Comparison of ENCODE assay signal across 24 cellular contexts in genomic region chr12:121729021-121729420, GRCh38. TPM values are rescaled to one million over a fixed set of nuclear protein-coding genes. Genes with fewer than 3 reads are reported as not detected.
DNase-seq lines count a peak whose midpoint lies in the region; ATAC-seq, FAIRE-seq and TF ChIP-seq lines count a peak whose summit lies in the region.
"Had no signal": no experiment of that assay in that cellular context is flagged by ENCODE, and none has a peak within 500 bp of the region (broad histone marks: within the 10 kb centered on the region; RNA-seq: fewer than 3 reads in every experiment).

No MANE protein-coding gene starts in this region.

- FAIRE-seq in H1 (lab: Jason Lieb, UNC): no peak
- FAIRE-seq: A204.1, GM12878, GM18507 had no signal

- peak overlapping the region; percentile 30 for H3K27ac Mint-ChIP-seq in activated naive CD4-positive, alpha-beta T cell treated with anti-CD3 and anti-CD28 coated beads for 36 hours
- no peak overlapping the region for H3K27ac Mint-ChIP-seq in activated naive CD4-positive, alpha-beta T cell treated with anti-CD3 and anti-CD28 coated beads, Interleukin-2, amount 50 U/mL, for 72 hours
- peak overlapping the region; percentile 74 for H3K27ac Mint-ChIP-seq in nephron progenitor cell
- H3K27ac Mint-ChIP-seq: B cell; CD4-positive, CD25-positive, alpha-beta regulatory T cell; CD8-positive, alpha-beta T cell had no signal

- no peak overlapping the region for H2BK120ac ChIP-seq in H1 (replicated peaks; ENCODE audit: low read depth, low read length)

- no peak for TF ChIP-seq RAD21 in H1 (IDR thresholded peaks at IDR 0.05 in 1 of 2, conservative IDR thresholded peaks at IDR 0.05 in 1 of 2; ENCODE audit: low read depth in 2 of 2, low read length in 2 of 2)

- H3K36me3 ChIP-seq in H1 (ENCODE audit: control insufficient read depth in 2 of 4, insufficient read depth in 4 of 4, low read length in 3 of 4): 0 out of 8 replicates have a peak, but pooled peaks cover 0 to 2% (median 0%) of the 10 kb centered on the region in 4 experiments

- POLR2A ChIA-PET in H1 (lab: Charles Lee; ENCODE audit: partially characterized antibody): interaction anchor here (0.9 to 1.3 kb wide), 2 partner anchors 8 to 11 kb away, joined by 3 read pairs; no protein-coding TSS in a partner anchor

- TF ChIP-seq CTCF in H1 (IDR thresholded peaks at IDR 0.05; ENCODE audit: control extremely low read depth in 1 of 3, insufficient read depth in 1 of 3, low read depth in 1 of 3, low read length in 3 of 3) (no peak), nephron progenitor cell (IDR thresholded peaks at IDR 0.05) (no peak)

- H3K27me3 ChIP-seq in H1 (replicated peaks in 1 of 4; ENCODE audit: control insufficient read depth in 3 of 4, extremely low read depth in 1 of 4, insufficient read depth in 3 of 4, low read length in 3 of 4): no peaks in the 10 kb centered on the region
- H3K27me3 ChIP-seq: BLaER1 had no signal

- no peaks in the 10 kb centered on the region for H3K23me2 ChIP-seq in H1 (ENCODE audit: low read depth, low read length)

- no peak overlapping the region for H3K23ac ChIP-seq in H1 (ENCODE audit: insufficient read length)

- no peaks in the 10 kb centered on the region for H3K9me3 ChIP-seq in H1 (ENCODE audit: insufficient read depth in 2 of 2, low read depth in 1 of 2, low read length in 1 of 2)
- H3K9me3 ChIP-seq: BLaER1, Caco-2 had no signal

- no peak overlapping the region; the same call in 1 of the 2 replicates for H3K27ac ChIP-seq in H1 (ENCODE audit: low read depth, low read length)
- H3K27ac ChIP-seq: 22Rv1, BLaER1, C4-2B had no signal

- H3K4me2 ChIP-seq in H1 (ENCODE audit: insufficient read depth in 1 of 2, low read depth in 2 of 2, low read length in 2 of 2): no peak overlapping the region
- H3K4me2 ChIP-seq: BLaER1 had no signal

- CTCF ChIA-PET in activated naive CD4-positive, alpha-beta T cell treated with anti-CD3 and anti-CD28 coated beads for 36 hours (lab: Charles Lee): no interaction called here
- CTCF ChIA-PET in H1 (lab: Charles Lee; ENCODE audit: partially characterized antibody): interaction anchor here (1.3 kb wide), 1 partner anchor 65 kb away, joined by 3 read pairs; the partner anchor contains the start of gene RHOF

- no peak overlapping the region for H3K56ac ChIP-seq in H1 (replicated peaks; ENCODE audit: insufficient read length, low read depth, low read length)

- H3K79me2 ChIP-seq in H1 (ENCODE audit: control insufficient read depth in 1 of 2, insufficient read depth in 2 of 2, low read length in 2 of 2): peaks cover 0 to 23% of the 10 kb centered on the region in 2 experiments; a peak in 2 of 4 replicates

- no peak overlapping the region for H4K91ac ChIP-seq in H1 (replicated peaks; ENCODE audit: insufficient read length, low read length)

- no peak for DNase-seq in activated naive CD4-positive, alpha-beta T cell treated with anti-CD3 and anti-CD28 coated beads for 36 hours
- DNase-seq in activated naive CD4-positive, alpha-beta T cell treated with anti-CD3 and anti-CD28 coated beads, Interleukin-2, amount 50 U/mL, for 72 hours (ENCODE audit: low spot score in 2 of 2): no peak
- DNase-seq in H1 (ENCODE audit: low read depth in 1 of 2, low spot score in 2 of 2) (no peak), nephron progenitor cell (no peak), Right ventricle myocardium inferior (ENCODE audit: missing footprints) (no peak), cerebellum (ENCODE audit: low spot score) (no peak), globus pallidus (ENCODE audit: low spot score) (no peak), inferior parietal cortex (ENCODE audit: extremely low spot score) (no peak)
- DNase-seq: Caco-2; CD4-positive, CD25-positive, alpha-beta regulatory T cell; CD8-positive, alpha-beta T cell; DMS153; DND-41; GDM1; GOT3; H7 had no signal

- H2AFZ ChIP-seq in H1 (ENCODE audit: low read length): no peak overlapping the region

- H2BK5ac ChIP-seq in H1 (ENCODE audit: low read depth, low read length): no peak overlapping the region

- peaks cover 0 to 10% of the 10 kb centered on the region in 2 experiments for H4K20me1 ChIP-seq in H1 (replicated peaks in 1 of 2; ENCODE audit: control insufficient read depth in 1 of 2, insufficient read depth in 2 of 2, low read length in 2 of 2)

- peak overlapping the region; percentile 38; the same call in 1 of the 2 replicates for H4K8ac ChIP-seq in H1 (ENCODE audit: extremely low read depth, insufficient read depth, low read length)

- intact Hi-C loops in activated naive CD4-positive, alpha-beta T cell treated with anti-CD3 and anti-CD28 coated beads for 36 hours (cut with micrococcal nuclease): no loop called here
- intact Hi-C loops in Right ventricle myocardium inferior (cut with DNase I): no loop called here

- H3K4me3 Mint-ChIP-seq in activated naive CD4-positive, alpha-beta T cell treated with anti-CD3 and anti-CD28 coated beads for 36 hours: no peak overlapping the region
- H3K4me3 Mint-ChIP-seq in nephron progenitor cell: no peak overlapping the region
- H3K4me3 Mint-ChIP-seq: B cell; CD4-positive, CD25-positive, alpha-beta regulatory T cell; CD8-positive, alpha-beta T cell had no signal

- H3K9me3 Mint-ChIP-seq in activated naive CD4-positive, alpha-beta T cell treated with anti-CD3 and anti-CD28 coated beads for 36 hours: no peaks in the 10 kb centered on the region
- H3K9me3 Mint-ChIP-seq in activated naive CD4-positive, alpha-beta T cell treated with anti-CD3 and anti-CD28 coated beads, Interleukin-2, amount 50 U/mL, for 72 hours: no peaks in the 10 kb centered on the region
- H3K9me3 Mint-ChIP-seq in nephron progenitor cell: no peaks in the 10 kb centered on the region
- H3K9me3 Mint-ChIP-seq: CD4-positive, CD25-positive, alpha-beta regulatory T cell; CD8-positive, alpha-beta T cell had no signal

- H3K79me1 ChIP-seq in H1 (ENCODE audit: low read depth, low read length): peaks cover 11% of the 10 kb centered on the region

- ATAC-seq in activated naive CD4-positive, alpha-beta T cell treated with anti-CD3 and anti-CD28 coated beads, Interleukin-2, amount 50 U/mL, for 72 hours: no peak
- ATAC-seq in Right ventricle myocardium inferior: no peak
- ATAC-seq: CD8-positive, alpha-beta T cell; GM12878; HCT116 had no signal

- no peak for TF ChIP-seq EP300 in H1 (IDR thresholded peaks at IDR 0.05; ENCODE audit: borderline replicate concordance in 1 of 2, low read depth in 2 of 2, low read length in 2 of 2)

- no peak overlapping the region for H3K18ac ChIP-seq in H1 (ENCODE audit: extremely low read depth, low read length)

- no peak overlapping the region for H3K9ac ChIP-seq in H1 (replicated peaks in 1 of 4; ENCODE audit: extremely low read depth in 1 of 4, low read depth in 3 of 4, low read length in 3 of 4)
- H3K9ac ChIP-seq: BLaER1 had no signal

- no peak overlapping the region for H3K4ac ChIP-seq in H1 (replicated peaks; ENCODE audit: insufficient read length, low read depth, low read length)

- peaks cover 7% of the 10 kb centered on the region for H3K36me3 Mint-ChIP-seq in activated naive CD4-positive, alpha-beta T cell treated with anti-CD3 and anti-CD28 coated beads for 36 hours (ENCODE audit: low read depth)
- peaks cover 0 to 8% of the 10 kb centered on the region in 2 donors for H3K36me3 Mint-ChIP-seq in activated naive CD4-positive, alpha-beta T cell treated with anti-CD3 and anti-CD28 coated beads, Interleukin-2, amount 50 U/mL, for 72 hours
- peaks cover 26% of the 10 kb centered on the region for H3K36me3 Mint-ChIP-seq in nephron progenitor cell (ENCODE audit: low read depth)

- no peaks in the 10 kb centered on the region for H3K4me1 Mint-ChIP-seq in activated naive CD4-positive, alpha-beta T cell treated with anti-CD3 and anti-CD28 coated beads for 36 hours (ENCODE audit: low read depth)
- no peaks in the 10 kb centered on the region for H3K4me1 Mint-ChIP-seq in nephron progenitor cell
- H3K4me1 Mint-ChIP-seq: B cell had no signal

- WGBS in H1 (ENCODE audit: extremely low coverage in 1 of 2, insufficient coverage in 1 of 2, insufficient read length in 1 of 2, insufficient replicate concordance in 2 of 2, low coverage in 1 of 2, low lambda C conversion rate in 2 of 2, missing lambda C conversion rate in 1 of 2), 2 experiments: 81% methylated on average over 6 of the region's 6 CpGs; no CpG with 5 or more reads in 1 of the 2 experiments

- H3K14ac ChIP-seq in H1 (ENCODE audit: insufficient read length): no peak overlapping the region

- peaks cover 0 to 3% (median under 1%) of the 10 kb centered on the region in 4 experiments; a peak in 3 of 7 replicates for H3K4me1 ChIP-seq in H1 (replicated peaks in 1 of 4; ENCODE audit: control insufficient read depth in 3 of 4, insufficient read depth in 4 of 4, low read length in 3 of 4)
- H3K4me1 ChIP-seq: BLaER1, Caco-2 had no signal

- no peak overlapping the region for H2BK15ac ChIP-seq in H1 (ENCODE audit: low read length)

- H2BK12ac ChIP-seq in H1 (ENCODE audit: low read depth, low read length): no peak overlapping the region

- no peak overlapping the region for H3K4me3 ChIP-seq in H1 (ENCODE audit: extremely low read depth in 1 of 4, insufficient read depth in 2 of 4, low read depth in 3 of 4, low read length in 4 of 4)
- H3K4me3 ChIP-seq: BLaER1, GM12878 had no signal

- no peak overlapping the region for H2AK5ac ChIP-seq in H1 (ENCODE audit: low read depth, low read length)

- no peak overlapping the region for H4K5ac ChIP-seq in H1 (ENCODE audit: insufficient read length, low read depth, low read length)

- no peak for TF ChIP-seq POLR2A in H1 (IDR thresholded peaks at IDR 0.05; ENCODE audit: control extremely low read depth in 1 of 2, low read depth in 2 of 2, low read length in 2 of 2)

- H2BK20ac ChIP-seq in H1 (ENCODE audit: low read length): no peak overlapping the region

- no peaks in the 10 kb centered on the region for H3K27me3 Mint-ChIP-seq in activated naive CD4-positive, alpha-beta T cell treated with anti-CD3 and anti-CD28 coated beads for 36 hours (ENCODE audit: low read depth)
- no peaks in the 10 kb centered on the region for H3K27me3 Mint-ChIP-seq in nephron progenitor cell (ENCODE audit: low read depth, poor library complexity)
- H3K27me3 Mint-ChIP-seq: B cell; CD4-positive, CD25-positive, alpha-beta regulatory T cell had no signal

RNA-seq across cellular contexts. Expression of gene TMEM120B, which starts 16.5 kb away (rescaled TPM):
- 1 to 10 TPM; 5.5 to 6.3 TPM for total RNA-seq in activated naive CD4-positive, alpha-beta T cell treated with anti-CD3 and anti-CD28 coated beads for 36 hours
- total RNA-seq in activated naive CD4-positive, alpha-beta T cell treated with anti-CD3 and anti-CD28 coated beads, Interleukin-2, amount 50 U/mL, for 72 hours: 10 to 100 TPM in 1 of 2 donors, 1 to 10 TPM in 1; 6.3 to 11.8 TPM
- 26.0 and 29.1 TPM in 2 replicates for total RNA-seq in H1 (2021; fragmentation: NEBNext Ultra II Directional; extraction: Animal tissue kit (Norgen Biotek cat#: 25700))
- polyA plus RNA-seq in H1 (2011; rRNA removed): 22.0 and 31.2 TPM in 2 replicates
- 21.3 TPM for polyA plus RNA-seq in H1 (2011; cell fraction: cytosol; rRNA removed)
- polyA plus RNA-seq in H1 (2011; cell fraction: nucleus; rRNA removed): 90.2 TPM
- 15.8 to 21.0 TPM (median 18.0 TPM) in 4 replicates for polyA plus RNA-seq in H1 (2012, experiment 1 of 2)
- polyA plus RNA-seq in H1 (2012, experiment 2 of 2): 11.9 TPM
- polyA plus RNA-seq in H1 (2013, experiment 1 of 2): 31.3 TPM
- 29.9 TPM for polyA plus RNA-seq in H1 (2013, experiment 2 of 2)
- polyA minus RNA-seq in H1 (2011; rRNA and poly(A)+ RNA removed): 35.4 and 36.4 TPM in 2 replicates
- polyA minus RNA-seq in H1 (2011; cell fraction: cytosol; rRNA and poly(A)+ RNA removed): 16.7 TPM
- polyA minus RNA-seq in H1 (2011; cell fraction: nucleus; rRNA and poly(A)+ RNA removed): 25.9 TPM
- 10.3 TPM for total RNA-seq in Right ventricle myocardium inferior
- 13.8 TPM for total RNA-seq in cerebellum

RNA-seq across cellular contexts. Expression of gene MORN3, which starts 59.6 kb away (rescaled TPM):
- total RNA-seq in activated naive CD4-positive, alpha-beta T cell treated with anti-CD3 and anti-CD28 coated beads for 36 hours: 1 to 10 TPM; 2.6 to 2.9 TPM
- total RNA-seq in activated naive CD4-positive, alpha-beta T cell treated with anti-CD3 and anti-CD28 coated beads, Interleukin-2, amount 50 U/mL, for 72 hours: 1 to 10 TPM; 1.3 to 2.9 TPM
- 0.34 and 0.93 TPM in 2 replicates for total RNA-seq in H1 (2021; fragmentation: NEBNext Ultra II Directional; extraction: Animal tissue kit (Norgen Biotek cat#: 25700))
- 0.22 and 0.39 TPM in 2 replicates for polyA plus RNA-seq in H1 (2011; rRNA removed)
- polyA plus RNA-seq in H1 (2011; cell fraction: cytosol; rRNA removed): 0.87 TPM
- polyA plus RNA-seq in H1 (2011; cell fraction: nucleus; rRNA removed): 0.20 TPM
- polyA plus RNA-seq in H1 (2012, experiment 1 of 2): 0.51 to 0.70 TPM (median 0.66 TPM) in 4 replicates
- 0.18 TPM for polyA plus RNA-seq in H1 (2012, experiment 2 of 2)
- 0.47 TPM for polyA plus RNA-seq in H1 (2013, experiment 1 of 2)
- 0.61 TPM for polyA plus RNA-seq in H1 (2013, experiment 2 of 2)
- 0.10 and 0.44 TPM in 2 replicates for polyA minus RNA-seq in H1 (2011; rRNA and poly(A)+ RNA removed)
- polyA minus RNA-seq in H1 (2011; cell fraction: cytosol; rRNA and poly(A)+ RNA removed): not detected
- not detected for polyA minus RNA-seq in H1 (2011; cell fraction: nucleus; rRNA and poly(A)+ RNA removed)
- total RNA-seq in Right ventricle myocardium inferior (0.11 TPM), cerebellum (1.6 TPM)

Comparison
In these comparisons a context has a peak if more than half of its experiments do, and no peak if none do; other contexts are left out.
1. H3K27ac Mint-ChIP-seq: peak in activated naive CD4-positive, alpha-beta T cell treated with anti-CD3 and anti-CD28 coated beads for 36 hours (single experiment) and nephron progenitor cell (single experiment); none in activated naive CD4-positive, alpha-beta T cell treated with anti-CD3 and anti-CD28 coated beads, Interleukin-2, amount 50 U/mL, for 72 hours (0 of 2).